In the genomic region with DNA sequence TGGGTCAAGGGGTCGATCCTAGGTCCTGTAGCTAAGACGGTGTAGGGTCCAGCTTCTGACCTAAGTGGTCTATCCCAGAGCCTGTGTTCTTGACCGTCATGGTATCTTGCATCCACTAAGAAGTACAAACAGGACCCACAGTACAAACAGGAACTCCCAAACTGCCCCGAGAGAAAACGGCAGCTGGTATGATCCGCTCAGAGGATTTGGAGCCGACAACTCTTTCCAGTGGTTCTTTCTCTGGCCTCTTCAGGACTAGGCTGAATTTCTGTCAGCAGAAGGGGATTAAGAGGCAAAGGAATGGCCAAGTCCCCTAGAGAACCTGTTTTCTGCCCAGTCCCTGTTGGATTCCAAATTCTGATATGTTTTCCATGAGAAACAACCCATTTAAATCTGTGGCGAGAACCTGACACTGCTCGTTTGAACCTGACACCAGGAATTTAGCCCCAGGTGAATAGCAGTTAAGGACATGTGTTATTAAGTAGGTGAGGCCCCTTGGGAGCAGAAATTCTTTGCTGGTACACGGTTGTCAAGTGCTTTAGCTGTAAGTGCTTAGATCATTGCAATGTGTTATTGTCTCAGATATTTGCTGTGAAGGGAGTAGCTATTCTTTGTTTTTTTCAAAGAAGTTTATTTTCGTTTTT, we compare ENCODE assay signal across 13 cellular contexts. TPM values are rescaled to one million over a fixed set of nuclear protein-coding genes. Genes with fewer than 3 reads are reported as not detected.
DNase-seq lines count a peak whose midpoint lies in the region; ATAC-seq, FAIRE-seq and TF ChIP-seq lines count a peak whose summit lies in the region.
"Had no signal": no experiment of that assay in that cellular context is flagged by ENCODE, and none has a peak within 500 bp of the region (broad histone marks: within the 10 kb centered on the region; RNA-seq: fewer than 3 reads in every experiment).

No MANE protein-coding gene starts in this region.

- H3K4me2 ChIP-seq in K562 (ENCODE audit: insufficient read depth, low read length) (no peak overlapping the region), osteoblast (ENCODE audit: insufficient read depth, low read length) (no peak overlapping the region)

- no peak for ATAC-seq in K562

- H3K4me3 ChIP-seq in K562, result no peak overlapping the region
- H3K4me3 ChIP-seq in transverse colon, result no peak overlapping the region
- no peak overlapping the region for H3K4me3 ChIP-seq in osteoblast (ENCODE audit: insufficient read depth, low read length)
- no peak overlapping the region for H3K4me3 ChIP-seq in Caco-2 (ENCODE audit: low read depth, low read length)

- H3K27me3 ChIP-seq in K562 (ENCODE audit: control insufficient read depth in 2 of 2, insufficient read depth in 2 of 2, low read length in 2 of 2) (no peaks in the 10 kb centered on the region), transverse colon (no peaks in the 10 kb centered on the region), osteoblast (ENCODE audit: insufficient read depth, low read length) (no peaks in the 10 kb centered on the region), Caco-2 (replicated peaks; ENCODE audit: control insufficient read depth, insufficient read depth, low read length) (no peaks in the 10 kb centered on the region)

- WGBS in K562 (ENCODE audit: insufficient coverage, low coverage, missing lambda C conversion rate), result 68% methylated on average over 11 of the region's 11 CpGs
- 76 to 80% methylated on average over 4 to 11 of the region's 11 CpGs for WGBS in transverse colon (ENCODE audit: low coverage in 1 of 2), 2 donors

- peaks cover 8% of the 10 kb centered on the region; the same call in 1 of the 3 replicates for H3K79me2 ChIP-seq in K562 (ENCODE audit: control insufficient read depth, insufficient read depth, low read length)
- H3K79me2 ChIP-seq in osteoblast (ENCODE audit: insufficient read depth, low read length), result peaks cover 40% of the 10 kb centered on the region

- in situ Hi-C loops in K562 (cut with MboI) (no loop called here), transverse colon (cut with MboI; ENCODE audit: low pct_ligation_motif_present in 1 of 4, low pct_unique_long_range_greater_than_20kb in 1 of 4, low sequenced_read_pairs in 3 of 4) (no loop called here)

- H3K4me1 ChIP-seq in K562 (replicated peaks in 1 of 2; ENCODE audit: control insufficient read depth in 2 of 2, insufficient read depth in 2 of 2, low read length in 2 of 2), result peaks cover 8 to 15% of the 10 kb centered on the region in 2 experiments; a peak in 3 of 5 replicates
- peaks cover 0 to 8% (median 6%) of the 10 kb centered on the region in 4 donors for H3K4me1 ChIP-seq in transverse colon
- peaks cover 7% of the 10 kb centered on the region for H3K4me1 ChIP-seq in osteoblast (ENCODE audit: insufficient read depth, low read length)
- H3K4me1 ChIP-seq in Caco-2, result 0 out of 2 replicates have a peak, but pooled peaks cover 6% of the 10 kb centered on the region

- no peak overlapping the region for H3K27ac Mint-ChIP-seq in Caco-2 (ENCODE audit: unreplicated experiment)

- CTCF ChIA-PET in K562 (lab: Yijun Ruan, JAX; ENCODE audit: low intra/inter-chr PET ratio) (no interaction called here), Caco-2 (lab: Charles Lee) (no interaction called here)

- BruUV-seq in K562 (replicated peaks; lab: Mats Ljungman, UMichigan), result no TSS peak
- no TSS peak for BruUV-seq in Caco-2 (replicated peaks; lab: Mats Ljungman, UMichigan)

- no peak overlapping the region; a peak in 1 of 4 replicates for H3K9ac ChIP-seq in K562 (ENCODE audit: insufficient read depth in 1 of 2, low read depth in 2 of 2, low read length in 2 of 2)

- POLR2A ChIA-PET in K562 (lab: Yijun Ruan, JAX), result interaction anchor here (1.1 to 1.5 kb wide), 2 partner anchors 12 to 21 kb away, joined by 3 to 4 read pairs; no protein-coding TSS in a partner anchor
- POLR2A ChIA-PET in Caco-2 (lab: Charles Lee), result no interaction called here

- H3K9me3 ChIP-seq in K562 (replicated peaks; ENCODE audit: control insufficient read depth, insufficient read depth, low read depth, low read length) (no peaks in the 10 kb centered on the region), transverse colon (no peaks in the 10 kb centered on the region), osteoblast (ENCODE audit: low read depth, low read length) (no peaks in the 10 kb centered on the region), Caco-2 (no peaks in the 10 kb centered on the region)

- TF ChIP-seq POLR2A in K562 (conservative IDR thresholded peaks at IDR 0.05) (no peak), transverse colon (IDR thresholded peaks at IDR 0.05) (no peak)

- no peaks in the 10 kb centered on the region for H3K27me3 Mint-ChIP-seq in Caco-2 (ENCODE audit: insufficient read depth, unreplicated experiment)

- no peaks in the 10 kb centered on the region for H4K20me1 ChIP-seq in K562 (replicated peaks; ENCODE audit: control insufficient read depth, insufficient read depth, low read length)
- H4K20me1 ChIP-seq in osteoblast (ENCODE audit: insufficient read depth, low read length), result no peaks in the 10 kb centered on the region

- no peaks in the 10 kb centered on the region for H3K36me3 Mint-ChIP-seq in Caco-2 (ENCODE audit: insufficient read depth, unreplicated experiment)

- intact Hi-C loops in K562 (cut with micrococcal nuclease) (no loop called here), transverse colon (cut with DNase I; ENCODE audit: low total_unique reads) (no loop called here), Caco-2 (cut with micrococcal nuclease; ENCODE audit: unreplicated experiment) (no loop called here)

- H3K9me1 ChIP-seq in K562 (ENCODE audit: control insufficient read depth, insufficient read depth, low read length), result no peaks in the 10 kb centered on the region

- FAIRE-seq in K562 (lab: Jason Lieb, UNC), result peak; percentile 19

- DNase-seq in NCI-H1105 treated with DMSO at 0.1 percent for 48 hours (lab: John Stamatoyannopoulos, UW) (peak; percentile 6), NCI-H1105 (lab: John Stamatoyannopoulos, UW) (no peak), K562 (ENCODE audit: extremely low read depth in 1 of 4, low spot score in 3 of 4) (no peak), kidney tubule cell (ENCODE audit: low spot score) (peak; percentile 22), transverse colon (no peak), osteoblast (ENCODE audit: insufficient read length, low spot score, missing footprints) (no peak), Caco-2 (no peak)
- DNase-seq in activated T-cell treated with anti-CD3 and anti-CD28 coated beads, Interleukin-2, amount 50 U/mL, for 48 hours, result no peak
- DNase-seq: 8988T; activated CD8-positive, alpha-beta memory T cell treated with anti-CD3 and anti-CD28 coated beads, Interleukin-2, amount 50 U/mL, for 4 hours; EL; stimulated activated naive CD4-positive, alpha-beta T cell had no signal

- H2AFZ ChIP-seq in K562 (ENCODE audit: low read depth, low read length), result no peak overlapping the region
- no peak overlapping the region for H2AFZ ChIP-seq in osteoblast (ENCODE audit: low read length)

- H3K9me3 Mint-ChIP-seq in Caco-2 (ENCODE audit: unreplicated experiment), result no peaks in the 10 kb centered on the region

- TF ChIP-seq CTCF in K562 (IDR thresholded peaks at IDR 0.05 in 2 of 3, conservative IDR thresholded peaks at IDR 0.05 in 1 of 3; ENCODE audit: insufficient read depth in 2 of 3, low read depth in 1 of 3, low read length in 3 of 3) (no peak), transverse colon (IDR thresholded peaks at IDR 0.05) (no peak), osteoblast (IDR thresholded peaks at IDR 0.05; ENCODE audit: extremely low read depth, low read depth, low read length) (no peak), Caco-2 (IDR thresholded peaks at IDR 0.05; ENCODE audit: insufficient read depth in 1 of 2, low read depth in 1 of 2, low read length in 1 of 2, severe bottlenecking in 1 of 2, unreplicated experiment in 1 of 2) (no peak)

- TF ChIP-seq EP300 in K562 (IDR thresholded peaks at IDR 0.05; ENCODE audit: low read length), result no peak
- no peak for TF ChIP-seq EP300 in transverse colon (IDR thresholded peaks at IDR 0.05; ENCODE audit: low read depth)

- H3K4me3 Mint-ChIP-seq in Caco-2 (ENCODE audit: unreplicated experiment), result no peak overlapping the region

- peaks cover 6% of the 10 kb centered on the region for H3K4me1 Mint-ChIP-seq in Caco-2 (ENCODE audit: low read depth, unreplicated experiment)

- no peak for TF ChIP-seq RAD21 in K562 (CRISPR knock-in tag; conservative IDR thresholded peaks at IDR 0.05 in 1 of 2, IDR thresholded peaks at IDR 0.05 in 1 of 2)

- no peak overlapping the region for H3K27ac ChIP-seq in K562 (ENCODE audit: extremely low read depth, low read depth, low read length)
- peak overlapping the region; percentile 13 to 45 (median 20) for H3K27ac ChIP-seq in transverse colon
- H3K27ac ChIP-seq in osteoblast (ENCODE audit: low read depth, low read length), result no peak overlapping the region

- H3K36me3 ChIP-seq in K562 (ENCODE audit: control insufficient read depth, insufficient read depth, low read length) (peaks cover 7% of the 10 kb centered on the region; the same call in 1 of the 3 replicates), transverse colon (no peaks in the 10 kb centered on the region), osteoblast (ENCODE audit: insufficient read depth, low read length) (peaks cover 8% of the 10 kb centered on the region), Caco-2 (ENCODE audit: control insufficient read depth, insufficient read depth, low read length) (no peaks in the 10 kb centered on the region)

RNA-seq across cellular contexts. Expression of a gene that starts 50.5 kb away (rescaled TPM):
- total RNA-seq in K562 (2011; cell fraction: chromatin; rRNA removed; ENCODE audit: low replicate concordance), result 2.8 and 4.0 TPM in 2 replicates
- 1.7 and 2.8 TPM in 2 replicates for total RNA-seq in K562 (2011; cell fraction: nucleolus; rRNA removed)
- total RNA-seq in K562 (2011; cell fraction: nucleoplasm; rRNA removed), result 2.3 and 2.6 TPM in 2 replicates
- 1.3 TPM in 2 replicates for total RNA-seq in K562 (2014; rRNA removed)
- total RNA-seq in K562 (2014; rRNA removed; fragmentation: Illumina TruSeq; extraction: Trizol), result 1.6 and 1.7 TPM in 2 replicates
- total RNA-seq in K562 (2015; rRNA removed; fragmentation: Illumina TruSeq; extraction: Trizol), result 2.3 and 2.5 TPM in 2 replicates
- total RNA-seq in K562 (2021), result 2.0 and 3.8 TPM in 2 replicates
- 0.79 and 2.3 TPM in 2 replicates for polyA plus RNA-seq in K562 (2011; rRNA removed)
- 0.55 and 2.2 TPM in 2 replicates for polyA plus RNA-seq in K562 (2011; cell fraction: cytosol; rRNA removed)
- 0.83 and 4.6 TPM in 2 replicates for polyA plus RNA-seq in K562 (2011; cell fraction: nucleus; rRNA removed)
- 1.5 and 3.3 TPM in 2 replicates for polyA plus RNA-seq in K562 (2012)
- polyA plus RNA-seq in K562 (2014; fragmentation: Illumina TruSeq; extraction: Trizol), result 4.8 and 4.9 TPM in 2 replicates
- 1 to 10 TPM; 1.2 to 2.3 TPM for polyA plus RNA-seq in K562 (2014; fragmentation: Nextera tagmentation; extraction: Ambion mirVana)
- polyA plus RNA-seq in K562 (2014; rRNA removed), result 1.4 and 2.5 TPM in 2 replicates
- 2.8 and 5.4 TPM in 2 replicates for polyA minus RNA-seq in K562 (2011; rRNA and poly(A)+ RNA removed)
- 0.73 and 3.0 TPM in 2 replicates for polyA minus RNA-seq in K562 (2011; cell fraction: cytosol; rRNA and poly(A)+ RNA removed)
- polyA minus RNA-seq in K562 (2011; cell fraction: nucleus; rRNA and poly(A)+ RNA removed), result 1.8 and 4.7 TPM in 2 replicates
- total RNA-seq in transverse colon, result under 1 TPM in 1 of 4 donors, not detected in 3; 0.27 TPM
- total RNA-seq in osteoblast, result 0.29 and 0.36 TPM in 2 replicates
- total RNA-seq in Caco-2 (2022), result not detected in 2 replicates
- total RNA-seq: T-helper 2 cell treated with Interferon-gamma antibody and Interleukin-4, amounts not matched to agents 100 ng/mL and 5 ng/mL, for 36 hours had no signal

Comparison
In these comparisons a context has a peak if more than half of its experiments do, and no peak if none do; other contexts are left out.
1. DNase-seq: peak in NCI-H1105 treated with DMSO at 0.1 percent for 48 hours (single experiment) and kidney tubule cell (single experiment); none in NCI-H1105 (single experiment), K562 (0 of 4), transverse colon (single experiment), osteoblast (single experiment), Caco-2 (0 of 2) and activated T-cell treated with anti-CD3 and anti-CD28 coated beads, Interleukin-2, amount 50 U/mL, for 48 hours (0 of 2).
2. H3K27ac ChIP-seq: peak in transverse colon (4 of 4); none in K562 (single experiment) and osteoblast (single experiment).